Comparison of ENCODE assay signal across 1 cellular context in genomic region chr5:56910123-56910951, GRCh38.
TF ChIP-seq lines count a peak whose summit lies in the region.

No MANE protein-coding gene starts in this region.

TF ChIP-seq in K562, 482 proteins besides CTCF, POLR2A, EP300 and RAD21 (continued from another document and continues in another):
- TF ChIP-seq, protein P1, sequence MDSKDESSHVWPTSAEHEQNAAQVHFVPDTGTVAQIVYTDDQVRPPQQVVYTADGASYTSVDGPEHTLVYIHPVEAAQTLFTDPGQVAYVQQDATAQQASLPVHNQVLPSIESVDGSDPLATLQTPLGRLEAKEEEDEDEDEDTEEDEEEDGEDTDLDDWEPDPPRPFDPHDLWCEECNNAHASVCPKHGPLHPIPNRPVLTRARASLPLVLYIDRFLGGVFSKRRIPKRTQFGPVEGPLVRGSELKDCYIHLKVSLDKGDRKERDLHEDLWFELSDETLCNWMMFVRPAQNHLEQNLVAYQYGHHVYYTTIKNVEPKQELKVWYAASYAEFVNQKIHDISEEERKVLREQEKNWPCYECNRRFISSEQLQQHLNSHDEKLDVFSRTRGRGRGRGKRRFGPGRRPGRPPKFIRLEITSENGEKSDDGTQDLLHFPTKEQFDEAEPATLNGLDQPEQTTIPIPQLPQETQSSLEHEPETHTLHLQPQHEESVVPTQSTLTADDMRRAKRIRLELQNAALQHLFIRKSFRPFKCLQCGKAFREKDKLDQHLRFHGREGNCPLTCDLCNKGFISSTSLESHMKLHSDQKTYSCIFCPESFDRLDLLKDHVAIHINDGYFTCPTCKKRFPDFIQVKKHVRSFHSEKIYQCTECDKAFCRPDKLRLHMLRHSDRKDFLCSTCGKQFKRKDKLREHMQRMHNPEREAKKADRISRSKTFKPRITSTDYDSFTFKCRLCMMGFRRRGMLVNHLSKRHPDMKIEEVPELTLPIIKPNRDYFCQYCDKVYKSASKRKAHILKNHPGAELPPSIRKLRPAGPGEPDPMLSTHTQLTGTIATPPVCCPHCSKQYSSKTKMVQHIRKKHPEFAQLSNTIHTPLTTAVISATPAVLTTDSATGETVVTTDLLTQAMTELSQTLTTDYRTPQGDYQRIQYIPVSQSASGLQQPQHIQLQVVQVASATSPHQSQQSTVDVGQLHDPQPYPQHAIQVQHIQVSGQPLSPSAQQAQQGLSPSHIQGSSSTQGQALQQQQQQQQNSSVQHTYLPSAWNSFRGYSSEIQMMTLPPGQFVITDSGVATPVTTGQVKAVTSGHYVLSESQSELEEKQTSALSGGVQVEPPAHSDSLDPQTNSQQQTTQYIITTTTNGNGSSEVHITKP (IDR thresholded peaks at IDR 0.05; ENCODE audit: partially characterized antibody), result no peak
- TF ChIP-seq HIVEP1 (CRISPR knock-in tag; IDR thresholded peaks at IDR 0.05), result no peak
- no peak; the same call in 1 of the 2 replicates for TF ChIP-seq ARID4B (CRISPR knock-in tag; IDR thresholded peaks at IDR 0.05)
- no peak for TF ChIP-seq HLTF (IDR thresholded peaks at IDR 0.05)
- 0 out of 2 replicates have a peak, but pooled peaks have one; percentile 87 for TF ChIP-seq NFRKB (IDR thresholded peaks at IDR 0.05; ENCODE audit: low read depth)
- no peak for TF ChIP-seq YY1 (IDR thresholded peaks at IDR 0.05; ENCODE audit: borderline replicate concordance in 1 of 3, control insufficient read depth in 1 of 3, extremely low read depth in 1 of 3, insufficient read depth in 3 of 3, insufficient read length in 1 of 3, insufficient replicate concordance in 2 of 3, low read depth in 1 of 3, low read length in 2 of 3)
- TF ChIP-seq FUS (optimal IDR thresholded peaks at IDR 0.05; ENCODE audit: low read depth, low read length), result no peak
- TF ChIP-seq ARID3A (IDR thresholded peaks at IDR 0.05; ENCODE audit: borderline replicate concordance, low read depth, low read length), result no peak
- no peak for TF ChIP-seq SFPQ (IDR thresholded peaks at IDR 0.05; ENCODE audit: low read depth, low read length)
- TF ChIP-seq NR2C2 (CRISPR knock-in tag; IDR thresholded peaks at IDR 0.05), result no peak
- TF ChIP-seq NR2C2 (tag; IDR thresholded peaks at IDR 0.05), result no peak; the same call in 1 of the 2 replicates
- no peak for TF ChIP-seq COPS2 (conservative IDR thresholded peaks at IDR 0.05)
- no peak for TF ChIP-seq FOXA1 (IDR thresholded peaks at IDR 0.05; ENCODE audit: borderline replicate concordance)
- TF ChIP-seq E2F1 (CRISPR knock-in tag; IDR thresholded peaks at IDR 0.05), result no peak; the same call in 1 of the 2 replicates
- no peak; the same call in 1 of the 2 replicates for TF ChIP-seq SOX6 (IDR thresholded peaks at IDR 0.05)
- no peak for TF ChIP-seq SLC30A9 (CRISPR knock-in tag; IDR thresholded peaks at IDR 0.05)
- no peak for TF ChIP-seq GATAD2B (IDR thresholded peaks at IDR 0.05; ENCODE audit: borderline replicate concordance)
- TF ChIP-seq SRF (CRISPR knock-in tag; IDR thresholded peaks at IDR 0.05), result 0 out of 4 replicates have a peak, but pooled peaks of 1 of the 2 experiments have one; percentile 3
- TF ChIP-seq, protein P2, sequence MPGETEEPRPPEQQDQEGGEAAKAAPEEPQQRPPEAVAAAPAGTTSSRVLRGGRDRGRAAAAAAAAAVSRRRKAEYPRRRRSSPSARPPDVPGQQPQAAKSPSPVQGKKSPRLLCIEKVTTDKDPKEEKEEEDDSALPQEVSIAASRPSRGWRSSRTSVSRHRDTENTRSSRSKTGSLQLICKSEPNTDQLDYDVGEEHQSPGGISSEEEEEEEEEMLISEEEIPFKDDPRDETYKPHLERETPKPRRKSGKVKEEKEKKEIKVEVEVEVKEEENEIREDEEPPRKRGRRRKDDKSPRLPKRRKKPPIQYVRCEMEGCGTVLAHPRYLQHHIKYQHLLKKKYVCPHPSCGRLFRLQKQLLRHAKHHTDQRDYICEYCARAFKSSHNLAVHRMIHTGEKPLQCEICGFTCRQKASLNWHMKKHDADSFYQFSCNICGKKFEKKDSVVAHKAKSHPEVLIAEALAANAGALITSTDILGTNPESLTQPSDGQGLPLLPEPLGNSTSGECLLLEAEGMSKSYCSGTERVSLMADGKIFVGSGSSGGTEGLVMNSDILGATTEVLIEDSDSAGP (CRISPR knock-in tag; IDR thresholded peaks at IDR 0.05), result 0 out of 2 replicates have a peak, but pooled peaks have one; percentile 9
- no peak for TF ChIP-seq ZNF197 (CRISPR knock-in tag; IDR thresholded peaks at IDR 0.05; ENCODE audit: low read depth)
- TF ChIP-seq PRMT5 (CRISPR knock-in tag; IDR thresholded peaks at IDR 0.05), result no peak
- peak; percentile 80; the same call in 1 of the 2 replicates for TF ChIP-seq ZNF830 (CRISPR knock-in tag; IDR thresholded peaks at IDR 0.05)
- TF ChIP-seq ETS2 (tag; IDR thresholded peaks at IDR 0.05; ENCODE audit: borderline replicate concordance, poor library complexity, severe bottlenecking), result no peak
- no peak for TF ChIP-seq HMG20B (CRISPR knock-in tag; IDR thresholded peaks at IDR 0.05)
- TF ChIP-seq CREM (IDR thresholded peaks at IDR 0.05; ENCODE audit: low read depth), result no peak; the same call in 1 of the 2 replicates
- TF ChIP-seq SMARCA5 (IDR thresholded peaks at IDR 0.05), result no peak
- TF ChIP-seq MYBL2 (IDR thresholded peaks at IDR 0.05; ENCODE audit: low read depth), result no peak
- TF ChIP-seq MYBL2 (CRISPR knock-in tag; IDR thresholded peaks at IDR 0.05; ENCODE audit: borderline replicate concordance), result no peak
- no peak for TF ChIP-seq NR4A1 (CRISPR knock-in tag; IDR thresholded peaks at IDR 0.05)
- no peak for TF ChIP-seq NR4A1 (tag; IDR thresholded peaks at IDR 0.05)
- TF ChIP-seq POLR2B (IDR thresholded peaks at IDR 0.05; ENCODE audit: low read depth, partially characterized antibody), result no peak
- peak; percentile 2 for TF ChIP-seq MEIS2 (IDR thresholded peaks at IDR 0.05; ENCODE audit: partially characterized antibody)
- TF ChIP-seq, protein P3, sequence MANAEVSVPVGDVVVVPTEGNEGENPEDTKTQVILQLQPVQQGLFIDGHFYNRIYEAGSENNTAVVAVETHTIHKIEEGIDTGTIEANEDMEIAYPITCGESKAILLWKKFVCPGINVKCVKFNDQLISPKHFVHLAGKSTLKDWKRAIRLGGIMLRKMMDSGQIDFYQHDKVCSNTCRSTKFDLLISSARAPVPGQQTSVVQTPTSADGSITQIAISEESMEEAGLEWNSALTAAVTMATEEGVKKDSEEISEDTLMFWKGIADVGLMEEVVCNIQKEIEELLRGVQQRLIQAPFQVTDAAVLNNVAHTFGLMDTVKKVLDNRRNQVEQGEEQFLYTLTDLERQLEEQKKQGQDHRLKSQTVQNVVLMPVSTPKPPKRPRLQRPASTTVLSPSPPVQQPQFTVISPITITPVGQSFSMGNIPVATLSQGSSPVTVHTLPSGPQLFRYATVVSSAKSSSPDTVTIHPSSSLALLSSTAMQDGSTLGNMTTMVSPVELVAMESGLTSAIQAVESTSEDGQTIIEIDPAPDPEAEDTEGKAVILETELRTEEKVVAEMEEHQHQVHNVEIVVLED (CRISPR knock-in tag; IDR thresholded peaks at IDR 0.05), result peak; percentile 14; the same call in 1 of the 2 replicates
- no peak for TF ChIP-seq E2F4 (CRISPR knock-in tag; IDR thresholded peaks at IDR 0.05; ENCODE audit: low read depth)
- TF ChIP-seq POU5F1 (IDR thresholded peaks at IDR 0.05; ENCODE audit: borderline replicate concordance, low read depth, low read length, partially characterized antibody), result no peak
- TF ChIP-seq MTF1 (CRISPR knock-in tag; IDR thresholded peaks at IDR 0.05; ENCODE audit: borderline replicate concordance), result no peak
- no peak for TF ChIP-seq TAF15 (IDR thresholded peaks at IDR 0.05; ENCODE audit: low read depth, low read length)
- TF ChIP-seq PML (IDR thresholded peaks at IDR 0.05; ENCODE audit: low read length), result no peak; the same call in 1 of the 2 replicates
- TF ChIP-seq DNMT1 (IDR thresholded peaks at IDR 0.05), result no peak
- TF ChIP-seq U2AF1 (optimal IDR thresholded peaks at IDR 0.05; ENCODE audit: low read depth, low read length), result no peak
- no peak for TF ChIP-seq IRF9 (tag; IDR thresholded peaks at IDR 0.05)
